Comparison of ENCODE assay signal across 8 cellular contexts in the genomic region with DNA sequence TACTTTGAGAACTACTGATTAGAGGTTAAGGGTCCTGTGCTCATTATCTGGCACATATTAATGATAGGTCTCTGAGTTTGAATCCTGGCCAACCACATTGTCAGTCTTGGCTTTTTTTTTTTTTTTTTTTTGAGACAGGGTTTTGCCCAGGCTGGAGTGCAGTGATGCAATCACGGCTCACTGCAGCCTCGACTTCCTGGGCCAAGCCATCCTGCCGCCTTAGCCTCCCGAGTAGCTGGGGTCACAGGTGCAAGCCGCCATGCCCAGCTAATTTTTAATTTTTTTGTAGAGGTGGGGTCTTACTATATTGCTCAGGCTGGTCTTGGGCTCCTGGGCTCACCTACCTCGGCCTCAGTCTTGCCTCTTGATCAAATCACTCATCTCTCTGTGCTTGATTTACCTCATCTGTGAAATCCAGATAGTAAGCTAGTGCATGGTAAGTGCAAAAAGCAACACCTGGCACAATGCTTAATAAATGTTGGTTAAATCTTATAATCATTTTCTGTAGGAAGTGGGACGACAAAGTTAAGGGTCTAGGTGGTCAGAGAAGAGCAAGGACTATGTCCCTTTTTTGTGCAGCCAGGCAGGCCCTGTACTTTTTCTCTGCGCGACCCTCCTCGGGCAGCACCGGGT. TPM values are rescaled to one million over a fixed set of nuclear protein-coding genes. Genes with fewer than 3 reads are reported as not detected.
A peak's percentile ranks its signal among the peaks of the same experiment; 100 is the strongest.
DNase-seq lines count a peak whose midpoint lies in the region; ATAC-seq and TF ChIP-seq lines count a peak whose summit lies in the region.

No MANE protein-coding gene starts in this region.

- peak overlapping the region; percentile 86 for H3K4me2 ChIP-seq in BLaER1

- H3K27me3 Mint-ChIP-seq in chondrocyte (ENCODE audit: low read depth), result no peaks in the 10 kb centered on the region
- H3K27me3 Mint-ChIP-seq in natural killer cell (ENCODE audit: low read depth in 2 of 2), result no peaks in the 10 kb centered on the region

- H3K4me1 ChIP-seq in BLaER1, result peaks cover 40% of the 10 kb centered on the region

- peaks cover 16% of the 10 kb centered on the region; the same call in 1 of the 2 replicates for H4K20me1 ChIP-seq in BLaER1

- no peaks in the 10 kb centered on the region for H3K27me3 ChIP-seq in BLaER1

- no peaks in the 10 kb centered on the region for H3K9me3 ChIP-seq in BLaER1

- intact Hi-C loops in natural killer cell (cut with micrococcal nuclease), result loop anchor here (1.0 to 2.0 kb wide), 5 partner anchors 52 to 613 kb away; a partner anchor contains a TSS
- intact Hi-C loops in head of caudate nucleus (cut with DNase I), result loop anchor here (1.0 to 5.0 kb wide), 3 partner anchors 53 to 503 kb away; a partner anchor contains a TSS

- peak overlapping the region; percentile 88 for H3K27ac ChIP-seq in BLaER1

- H3K9ac ChIP-seq in BLaER1, result peak overlapping the region; percentile 86

- H3K36me3 ChIP-seq in BLaER1, result peaks cover 7% of the 10 kb centered on the region; the same call in 1 of the 2 replicates

- peak overlapping the region; percentile 72 for H3K4me3 ChIP-seq in BLaER1
- H3K4me3 ChIP-seq in LNCaP clone FGC (ENCODE audit: low read depth, low read length), result peak overlapping the region; percentile 58

- DNase-seq in LNCaP clone FGC (ENCODE audit: low read depth), result no peak
- no peak for DNase-seq in chondrocyte (ENCODE audit: low spot score)
- DNase-seq in natural killer cell, result no peak
- DNase-seq in head of caudate nucleus, result no peak
- DNase-seq in GM19240 (ENCODE audit: insufficient read length, low spot score), result no peak

- H3K36me3 Mint-ChIP-seq in chondrocyte (ENCODE audit: low read depth) (no peaks in the 10 kb centered on the region), natural killer cell (no peaks in the 10 kb centered on the region)

- H3K9me3 Mint-ChIP-seq in chondrocyte (ENCODE audit: low read depth) (no peaks in the 10 kb centered on the region), natural killer cell (no peaks in the 10 kb centered on the region)

- TF ChIP-seq CTCF in LNCaP clone FGC (IDR thresholded peaks at IDR 0.05; ENCODE audit: control insufficient read depth, extremely low read depth, insufficient read depth) (no peak), chondrocyte (IDR thresholded peaks at IDR 0.05) (no peak), natural killer cell (IDR thresholded peaks at IDR 0.05) (no peak)

- H3K4me1 Mint-ChIP-seq in chondrocyte (ENCODE audit: low read depth) (peaks cover 19% of the 10 kb centered on the region), natural killer cell (peaks cover 20 to 27% of the 10 kb centered on the region in 2 donors)

- H3K27ac Mint-ChIP-seq in chondrocyte (ENCODE audit: unreplicated experiment), result peak overlapping the region; percentile 95
- H3K27ac Mint-ChIP-seq in natural killer cell, result peak overlapping the region; percentile 90 to 93

- peak overlapping the region; percentile 88 for H3K4me3 Mint-ChIP-seq in chondrocyte (ENCODE audit: unreplicated experiment)
- peak overlapping the region; percentile 90 for H3K4me3 Mint-ChIP-seq in natural killer cell

- ATAC-seq in natural killer cell (no peak), GM19035 (IDR thresholded peaks at IDR 0.05; ENCODE audit: unreplicated experiment) (no peak), HG03039 (IDR thresholded peaks at IDR 0.05; ENCODE audit: unreplicated experiment) (no peak)

RNA-seq across cellular contexts. Expression of a gene that starts 0.4 kb away (rescaled TPM):
- total RNA-seq in chondrocyte, result 31.1 to 35.1 TPM (median 32.8 TPM) in 3 replicates
- 10 to 100 TPM; 17.7 to 19.9 (median 17.8) TPM for total RNA-seq in natural killer cell

RNA-seq across cellular contexts. Expression of a gene that starts 53.6 kb away (rescaled TPM):
- 18.6 to 21.9 TPM (median 21.1 TPM) in 3 replicates for total RNA-seq in chondrocyte
- 100 to 1,000 TPM; 104 to 114 (median 110) TPM for total RNA-seq in natural killer cell
